ENCODE assay signal across 1 cellular context in genomic region chr1:155017021-155017945, GRCh38.
TF ChIP-seq lines count a peak whose summit lies in the region.

No MANE protein-coding gene starts in this region.

TF ChIP-seq in HepG2, 621 proteins besides CTCF, POLR2A, EP300 and RAD21 (continues in another document):
- TF ChIP-seq ARNT2 (CRISPR knock-in tag; IDR thresholded peaks at IDR 0.05; ENCODE audit: low read depth) (peak; percentile 91), JUN (CRISPR knock-in tag; IDR thresholded peaks at IDR 0.05) (peak; percentile 33), ZFP62 (CRISPR knock-in tag; IDR thresholded peaks at IDR 0.05) (no peak), ZFP91 (CRISPR knock-in tag; IDR thresholded peaks at IDR 0.05; ENCODE audit: borderline replicate concordance) (peak; percentile 97), PCBP2 (optimal IDR thresholded peaks at IDR 0.05; ENCODE audit: low read depth, low read length, poor library complexity, severe bottlenecking) (no peak), SMARCC2 (IDR thresholded peaks at IDR 0.05) (no peak), THAP11 (CRISPR knock-in tag; IDR thresholded peaks at IDR 0.05) (peak; percentile 82), SOX6 (IDR thresholded peaks at IDR 0.05) (no peak), SOX6 (CRISPR knock-in tag; IDR thresholded peaks at IDR 0.05) (peak; percentile 84), ZNF30 (CRISPR knock-in tag; IDR thresholded peaks at IDR 0.05) (no peak), ZSCAN9 (CRISPR knock-in tag; IDR thresholded peaks at IDR 0.05; ENCODE audit: borderline replicate concordance) (peak; percentile 73; the same call in 1 of the 2 replicates), ZNF784 (CRISPR knock-in tag; IDR thresholded peaks at IDR 0.05; ENCODE audit: borderline replicate concordance) (peak; percentile 79; the same call in 1 of the 2 replicates), PRMT3 (CRISPR knock-in tag; IDR thresholded peaks at IDR 0.05; ENCODE audit: borderline replicate concordance, low read depth) (peak; percentile 57; the same call in 1 of the 2 replicates), ZNF83 (CRISPR knock-in tag; IDR thresholded peaks at IDR 0.05; ENCODE audit: borderline replicate concordance) (no peak), FOSL1 (CRISPR knock-in tag; IDR thresholded peaks at IDR 0.05; ENCODE audit: borderline replicate concordance) (no peak; the same call in 1 of the 2 replicates), MXI1 (IDR thresholded peaks at IDR 0.05; ENCODE audit: borderline replicate concordance, low read depth, low read length) (no peak; the same call in 2 of the 3 replicates), ATF2 (CRISPR knock-in tag; IDR thresholded peaks at IDR 0.05) (peak; percentile 61; the same call in 1 of the 2 replicates), FOXM1 (CRISPR knock-in tag; IDR thresholded peaks at IDR 0.05) (no peak), SRY (CRISPR knock-in tag; IDR thresholded peaks at IDR 0.05) (no peak; the same call in 1 of the 2 replicates), RCOR2 (CRISPR knock-in tag; IDR thresholded peaks at IDR 0.05) (peak; percentile 63; the same call in 1 of the 2 replicates), ZNF142 (CRISPR knock-in tag; IDR thresholded peaks at IDR 0.05) (no peak; the same call in 1 of the 2 replicates), GPBP1L1 (CRISPR knock-in tag; IDR thresholded peaks at IDR 0.05) (no peak), HNF4G (IDR thresholded peaks at IDR 0.05; ENCODE audit: borderline replicate concordance, low read depth, low read length) (no peak), HNF4G (CRISPR knock-in tag; IDR thresholded peaks at IDR 0.05; ENCODE audit: borderline replicate concordance, low read depth) (no peak), ZNF879 (CRISPR knock-in tag; IDR thresholded peaks at IDR 0.05) (no peak), ZNF768 (CRISPR knock-in tag; IDR thresholded peaks at IDR 0.05) (peak; percentile 63; the same call in 1 of the 2 replicates), ETS1 (CRISPR knock-in tag; IDR thresholded peaks at IDR 0.05) (no peak), U2AF2 (IDR thresholded peaks at IDR 0.05; ENCODE audit: low read depth, low read length) (no peak), ZNF883 (CRISPR knock-in tag; IDR thresholded peaks at IDR 0.05; ENCODE audit: not compliant biosample characterization) (no peak), ATF7 (IDR thresholded peaks at IDR 0.05) (no peak), ATF7 (CRISPR knock-in tag; IDR thresholded peaks at IDR 0.05) (no peak; the same call in 1 of the 2 replicates), ZNF678 (CRISPR knock-in tag; IDR thresholded peaks at IDR 0.05) (no peak), TOE1 (CRISPR knock-in tag; IDR thresholded peaks at IDR 0.05) (0 out of 2 replicates have a peak, but pooled peaks have one; percentile 38), ZNF329 (CRISPR knock-in tag; IDR thresholded peaks at IDR 0.05; ENCODE audit: low read depth) (no peak), NCOR1 (IDR thresholded peaks at IDR 0.05; ENCODE audit: borderline replicate concordance, low read length) (no peak), ZNF235 (CRISPR knock-in tag; IDR thresholded peaks at IDR 0.05; ENCODE audit: borderline replicate concordance) (peak; percentile 86; the same call in 1 of the 2 replicates), ZMYM4 (CRISPR knock-in tag; IDR thresholded peaks at IDR 0.05) (peak; percentile 68; the same call in 1 of the 2 replicates)
- TF ChIP-seq, protein P1, sequence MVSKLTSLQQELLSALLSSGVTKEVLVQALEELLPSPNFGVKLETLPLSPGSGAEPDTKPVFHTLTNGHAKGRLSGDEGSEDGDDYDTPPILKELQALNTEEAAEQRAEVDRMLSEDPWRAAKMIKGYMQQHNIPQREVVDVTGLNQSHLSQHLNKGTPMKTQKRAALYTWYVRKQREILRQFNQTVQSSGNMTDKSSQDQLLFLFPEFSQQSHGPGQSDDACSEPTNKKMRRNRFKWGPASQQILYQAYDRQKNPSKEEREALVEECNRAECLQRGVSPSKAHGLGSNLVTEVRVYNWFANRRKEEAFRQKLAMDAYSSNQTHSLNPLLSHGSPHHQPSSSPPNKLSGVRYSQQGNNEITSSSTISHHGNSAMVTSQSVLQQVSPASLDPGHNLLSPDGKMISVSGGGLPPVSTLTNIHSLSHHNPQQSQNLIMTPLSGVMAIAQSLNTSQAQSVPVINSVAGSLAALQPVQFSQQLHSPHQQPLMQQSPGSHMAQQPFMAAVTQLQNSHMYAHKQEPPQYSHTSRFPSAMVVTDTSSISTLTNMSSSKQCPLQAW (CRISPR knock-in tag; IDR thresholded peaks at IDR 0.05) = 0 out of 2 replicates have a peak, but pooled peaks have one; percentile 87
- TF ChIP-seq, protein P2, sequence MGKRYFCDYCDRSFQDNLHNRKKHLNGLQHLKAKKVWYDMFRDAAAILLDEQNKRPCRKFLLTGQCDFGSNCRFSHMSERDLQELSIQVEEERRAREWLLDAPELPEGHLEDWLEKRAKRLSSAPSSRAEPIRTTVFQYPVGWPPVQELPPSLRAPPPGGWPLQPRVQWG (CRISPR knock-in tag; IDR thresholded peaks at IDR 0.05; ENCODE audit: borderline replicate concordance, low read depth) = no peak
- TF ChIP-seq, protein P3, sequence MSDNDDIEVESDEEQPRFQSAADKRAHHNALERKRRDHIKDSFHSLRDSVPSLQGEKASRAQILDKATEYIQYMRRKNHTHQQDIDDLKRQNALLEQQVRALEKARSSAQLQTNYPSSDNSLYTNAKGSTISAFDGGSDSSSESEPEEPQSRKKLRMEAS (IDR thresholded peaks at IDR 0.05) = peak; percentile 79
- TF ChIP-seq, protein P4, sequence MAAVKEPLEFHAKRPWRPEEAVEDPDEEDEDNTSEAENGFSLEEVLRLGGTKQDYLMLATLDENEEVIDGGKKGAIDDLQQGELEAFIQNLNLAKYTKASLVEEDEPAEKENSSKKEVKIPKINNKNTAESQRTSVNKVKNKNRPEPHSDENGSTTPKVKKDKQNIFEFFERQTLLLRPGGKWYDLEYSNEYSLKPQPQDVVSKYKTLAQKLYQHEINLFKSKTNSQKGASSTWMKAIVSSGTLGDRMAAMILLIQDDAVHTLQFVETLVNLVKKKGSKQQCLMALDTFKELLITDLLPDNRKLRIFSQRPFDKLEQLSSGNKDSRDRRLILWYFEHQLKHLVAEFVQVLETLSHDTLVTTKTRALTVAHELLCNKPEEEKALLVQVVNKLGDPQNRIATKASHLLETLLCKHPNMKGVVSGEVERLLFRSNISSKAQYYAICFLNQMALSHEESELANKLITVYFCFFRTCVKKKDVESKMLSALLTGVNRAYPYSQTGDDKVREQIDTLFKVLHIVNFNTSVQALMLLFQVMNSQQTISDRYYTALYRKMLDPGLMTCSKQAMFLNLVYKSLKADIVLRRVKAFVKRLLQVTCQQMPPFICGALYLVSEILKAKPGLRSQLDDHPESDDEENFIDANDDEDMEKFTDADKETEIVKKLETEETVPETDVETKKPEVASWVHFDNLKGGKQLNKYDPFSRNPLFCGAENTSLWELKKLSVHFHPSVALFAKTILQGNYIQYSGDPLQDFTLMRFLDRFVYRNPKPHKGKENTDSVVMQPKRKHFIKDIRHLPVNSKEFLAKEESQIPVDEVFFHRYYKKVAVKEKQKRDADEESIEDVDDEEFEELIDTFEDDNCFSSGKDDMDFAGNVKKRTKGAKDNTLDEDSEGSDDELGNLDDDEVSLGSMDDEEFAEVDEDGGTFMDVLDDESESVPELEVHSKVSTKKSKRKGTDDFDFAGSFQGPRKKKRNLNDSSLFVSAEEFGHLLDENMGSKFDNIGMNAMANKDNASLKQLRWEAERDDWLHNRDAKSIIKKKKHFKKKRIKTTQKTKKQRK (IDR thresholded peaks at IDR 0.05; ENCODE audit: low read length) = no peak
